In genomic region chr15:80924278-80924677, GRCh38 we compare ENCODE assay signal across 3 cellular contexts.
"Had no signal": no experiment of that assay in that cellular context is flagged by ENCODE, and none has a peak within 500 bp of the region (broad histone marks: within the 10 kb centered on the region; RNA-seq: fewer than 3 reads in every experiment).

No MANE protein-coding gene starts in this region.

- ATAC-seq: GM23338, K562 had no signal

- H3K4me3 Mint-ChIP-seq: GM23338, H9 had no signal

- DNase-seq: H9 had no signal

- H3K4me3 ChIP-seq: GM23338, K562 had no signal

- H3K4me2 ChIP-seq: GM23338 had no signal

- H3K27ac Mint-ChIP-seq: GM23338, H9 had no signal

- H3K4me1 Mint-ChIP-seq: GM23338, H9 had no signal

- H3K9me3 Mint-ChIP-seq: GM23338, H9 had no signal

- H2AFZ ChIP-seq: GM23338 had no signal
